Comparison of ENCODE assay signal across 1 cellular context in the genomic region with DNA sequence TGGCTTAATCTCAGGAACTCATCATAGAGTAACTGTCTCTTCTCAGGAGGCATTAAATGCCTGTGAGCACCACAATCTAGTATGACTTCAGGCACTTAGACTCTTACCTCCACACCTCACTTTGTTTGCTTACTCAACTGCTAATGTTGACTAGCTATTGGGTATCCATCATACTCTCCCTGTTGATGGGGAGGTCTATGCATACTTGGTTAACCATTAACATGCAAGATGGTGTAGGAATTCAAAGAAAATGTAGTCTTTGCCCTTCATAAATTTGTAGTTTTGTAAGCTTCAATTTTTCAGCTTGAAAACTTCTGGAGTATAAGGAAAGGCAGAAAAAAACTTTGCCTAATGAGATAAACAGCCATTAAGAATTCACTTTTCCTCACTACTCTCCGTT.
TF ChIP-seq lines count a peak whose summit lies in the region.

No MANE protein-coding gene starts in this region.

TF ChIP-seq in HCT116, 20 proteins besides CTCF, POLR2A, EP300 and RAD21 (continued from another document):
- TF ChIP-seq, protein P1, sequence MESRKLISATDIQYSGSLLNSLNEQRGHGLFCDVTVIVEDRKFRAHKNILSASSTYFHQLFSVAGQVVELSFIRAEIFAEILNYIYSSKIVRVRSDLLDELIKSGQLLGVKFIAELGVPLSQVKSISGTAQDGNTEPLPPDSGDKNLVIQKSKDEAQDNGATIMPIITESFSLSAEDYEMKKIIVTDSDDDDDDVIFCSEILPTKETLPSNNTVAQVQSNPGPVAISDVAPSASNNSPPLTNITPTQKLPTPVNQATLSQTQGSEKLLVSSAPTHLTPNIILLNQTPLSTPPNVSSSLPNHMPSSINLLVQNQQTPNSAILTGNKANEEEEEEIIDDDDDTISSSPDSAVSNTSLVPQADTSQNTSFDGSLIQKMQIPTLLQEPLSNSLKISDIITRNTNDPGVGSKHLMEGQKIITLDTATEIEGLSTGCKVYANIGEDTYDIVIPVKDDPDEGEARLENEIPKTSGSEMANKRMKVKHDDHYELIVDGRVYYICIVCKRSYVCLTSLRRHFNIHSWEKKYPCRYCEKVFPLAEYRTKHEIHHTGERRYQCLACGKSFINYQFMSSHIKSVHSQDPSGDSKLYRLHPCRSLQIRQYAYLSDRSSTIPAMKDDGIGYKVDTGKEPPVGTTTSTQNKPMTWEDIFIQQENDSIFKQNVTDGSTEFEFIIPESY (IDR thresholded peaks at IDR 0.05; ENCODE audit: extremely low read depth, insufficient replicate concordance, low read length) = no peak
- no peak for TF ChIP-seq SIN3A (IDR thresholded peaks at IDR 0.05; ENCODE audit: low read depth)
- TF ChIP-seq SP1 (IDR thresholded peaks at IDR 0.05; ENCODE audit: low read depth) = no peak
- TF ChIP-seq FOSL1 (IDR thresholded peaks at IDR 0.05; ENCODE audit: low read depth) = no peak
